Comparison of ENCODE assay signal across 9 cellular contexts in the genomic region with DNA sequence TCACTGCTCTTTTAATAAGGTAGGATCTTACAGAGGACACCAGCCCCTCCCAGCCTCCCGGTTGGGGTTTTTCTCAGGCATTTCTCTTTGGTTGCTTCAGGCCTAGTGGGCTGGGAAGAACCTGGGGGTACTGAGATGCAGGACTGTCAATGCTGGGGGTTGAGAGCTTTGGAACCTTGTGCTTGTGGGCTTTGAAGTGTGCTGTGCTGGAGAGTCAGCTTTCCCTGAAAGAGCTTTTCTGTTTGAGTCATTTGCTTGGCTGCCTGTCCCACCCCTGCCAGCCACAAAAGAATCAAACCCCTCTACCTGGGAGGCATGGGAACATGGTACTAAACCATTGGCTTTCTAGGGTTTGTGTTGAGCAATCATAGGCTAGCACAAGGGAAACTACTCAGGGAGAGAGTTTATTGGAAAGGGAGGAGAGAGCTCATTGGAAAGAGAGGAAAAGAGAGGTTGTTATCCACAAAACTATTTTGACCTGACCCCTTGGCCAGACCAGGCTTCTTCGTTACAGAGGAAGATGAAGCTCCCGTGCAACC. TPM values are rescaled to one million over a fixed set of nuclear protein-coding genes. Genes with fewer than 3 reads are reported as not detected.
DNase-seq lines count a peak whose midpoint lies in the region; ATAC-seq and TF ChIP-seq lines count a peak whose summit lies in the region.
"Had no signal": no experiment of that assay in that cellular context is flagged by ENCODE, and none has a peak within 500 bp of the region (broad histone marks: within the 10 kb centered on the region; RNA-seq: fewer than 3 reads in every experiment).

No MANE protein-coding gene starts in this region.

- H3K4me3 ChIP-seq in GM12875 (ENCODE audit: low read depth, low read length) (peak overlapping the region; percentile 86), RWPE2 (ENCODE audit: severe bottlenecking) (peak overlapping the region; percentile 78), trophoblast cell (ENCODE audit: low read depth, low read length) (peak overlapping the region; percentile 87)

- TF ChIP-seq CTCF in GM12875 (IDR thresholded peaks at IDR 0.05; ENCODE audit: borderline replicate concordance, insufficient read depth, low read depth, low read length) (no peak), RWPE2 (IDR thresholded peaks at IDR 0.05; ENCODE audit: poor library complexity, severe bottlenecking) (no peak)

- H3K36me3 ChIP-seq in RWPE2 (ENCODE audit: low read depth): peaks cover 63% of the 10 kb centered on the region
- H3K36me3 ChIP-seq in trophoblast cell (ENCODE audit: control insufficient read depth in 1 of 2, insufficient read depth in 2 of 2, low read length in 2 of 2): peaks cover 34 to 47% of the 10 kb centered on the region in 2 experiments
- H3K36me3 ChIP-seq: ovary had no signal

- H2BK120ac ChIP-seq in trophoblast cell (ENCODE audit: insufficient read depth, low read length, poor library complexity): no peak overlapping the region

- peak overlapping the region; percentile 23 for H3K18ac ChIP-seq in trophoblast cell (ENCODE audit: low read length)

- H3K4me1 ChIP-seq in RWPE2 (ENCODE audit: insufficient read depth, poor library complexity, severe bottlenecking) (peaks cover 39% of the 10 kb centered on the region), trophoblast cell (ENCODE audit: control insufficient read depth in 1 of 2, insufficient read depth in 2 of 2, low read length in 2 of 2) (peaks cover 25 to 35% of the 10 kb centered on the region in 2 experiments)

- H3K27me3 ChIP-seq in RWPE2 (ENCODE audit: insufficient read depth, poor library complexity, severe bottlenecking) (no peaks in the 10 kb centered on the region), trophoblast cell (ENCODE audit: insufficient read depth, low read length) (no peaks in the 10 kb centered on the region)
- H3K27me3 ChIP-seq: ovary had no signal

- no peak overlapping the region for H2AK5ac ChIP-seq in trophoblast cell (ENCODE audit: low read length)

- peak overlapping the region; percentile 85 for H3K4me2 ChIP-seq in trophoblast cell (ENCODE audit: low read length)

- H2BK5ac ChIP-seq in trophoblast cell (ENCODE audit: low read depth, low read length, poor library complexity): no peak overlapping the region

- H4K8ac ChIP-seq in trophoblast cell (ENCODE audit: low read depth, low read length): no peak overlapping the region

- peak overlapping the region; percentile 18 for H3K14ac ChIP-seq in trophoblast cell (ENCODE audit: low read length)

- no peak overlapping the region for H4K12ac ChIP-seq in trophoblast cell (ENCODE audit: low read depth, low read length)

- ATAC-seq in RWPE2 (ENCODE audit: low read depth) (no peak), GM21367 (IDR thresholded peaks at IDR 0.05; ENCODE audit: unreplicated experiment) (no peak), left colon (no peak), HG02759 (IDR thresholded peaks at IDR 0.05; ENCODE audit: unreplicated experiment) (no peak)

- no CpG with 5 or more reads among the region's 3 CpGs for WGBS in trophoblast cell (ENCODE audit: extremely low coverage, insufficient coverage, insufficient read length)

- H4K91ac ChIP-seq in trophoblast cell (ENCODE audit: low read depth, low read length): no peak overlapping the region

- H3K9me3 ChIP-seq in RWPE2 (ENCODE audit: severe bottlenecking) (no peaks in the 10 kb centered on the region), trophoblast cell (ENCODE audit: insufficient read depth, low read depth, low read length) (no peaks in the 10 kb centered on the region)
- H3K9me3 ChIP-seq: ovary had no signal

- no peak overlapping the region for H3K23ac ChIP-seq in trophoblast cell (ENCODE audit: low read length)

- peaks cover 33% of the 10 kb centered on the region for H3K79me1 ChIP-seq in trophoblast cell (ENCODE audit: low read length)

- DNase-seq in RWPE2 (ENCODE audit: low spot score): no peak
- no peak for DNase-seq in epithelial cell of prostate (ENCODE audit: low read depth, low spot score)
- no peak for DNase-seq in trophoblast cell
- DNase-seq in activated CD4-positive, alpha-beta T cell treated with anti-CD3 and anti-CD28 coated beads for 1 hour: no peak
- no peak for DNase-seq in left colon

- no peak overlapping the region for H2BK12ac ChIP-seq in trophoblast cell (ENCODE audit: low read length)

- H3K27ac ChIP-seq in RWPE2 (ENCODE audit: poor library complexity, severe bottlenecking) (peak overlapping the region; percentile 91), epithelial cell of prostate (peak overlapping the region; percentile 81), trophoblast cell (ENCODE audit: low read depth, low read length) (peak overlapping the region; percentile 33)

- H3K9ac ChIP-seq in trophoblast cell (ENCODE audit: low read length): peak overlapping the region; percentile 63

- peaks cover 35% of the 10 kb centered on the region for H3K79me2 ChIP-seq in trophoblast cell (ENCODE audit: control insufficient read depth, insufficient read depth, low read length, poor library complexity)

- intact Hi-C loops in left colon (cut with DNase I, micrococcal nuclease): no loop called here

- peak overlapping the region; percentile 100 for H3K4ac ChIP-seq in trophoblast cell (ENCODE audit: low read depth, low read length)

- H2AFZ ChIP-seq in trophoblast cell (ENCODE audit: insufficient read depth, low read length, poor library complexity): no peak overlapping the region

RNA-seq across cellular contexts. Expression of gene SCD, which starts 1.4 kb away (rescaled TPM):
- 616 and 629 TPM in 2 replicates for polyA plus RNA-seq in trophoblast cell (2013)
- 10 to 100 TPM; 70.9 to 90.1 TPM for total RNA-seq in left colon

RNA-seq across cellular contexts. Expression of gene PKD2L1, which starts 18.4 kb away (rescaled TPM):
- not detected in 2 replicates for polyA plus RNA-seq in trophoblast cell (2013)
- under 1 TPM in 1 of 2 donors, not detected in 1; 0.20 TPM for total RNA-seq in left colon

Comparison
In these comparisons a context has a peak if more than half of its experiments do, and no peak if none do; other contexts are left out.
1. H3K27ac ChIP-seq: peak in every context shown above with its lines; median percentile 91 in RWPE2; 81 in epithelial cell of prostate; 33 in trophoblast cell.